In genomic region chr12:32533506-32533905, GRCh38 we compare ENCODE assay signal across 8 cellular contexts.
DNase-seq lines count a peak whose midpoint lies in the region; ATAC-seq, FAIRE-seq and TF ChIP-seq lines count a peak whose summit lies in the region.
"Not testable (repeated sequence)": the region's sequence is repeated elsewhere in the genome, so short reads cannot be mapped to it uniquely, and the experiment has no call there.

No MANE protein-coding gene starts in this region.

- ATAC-seq in left lung; upper lobe of left lung (ENCODE audit: low FRiP score in 2 of 2): not testable (repeated sequence)

- not testable (repeated sequence) for TF ChIP-seq POLR2A in endothelial cell of umbilical vein (IDR thresholded peaks at IDR 0.05; ENCODE audit: low read depth, low read length); upper lobe of left lung (IDR thresholded peaks at IDR 0.05)

- H3K9ac ChIP-seq in MM.1S (ENCODE audit: low read length) (peak overlapping the region; percentile 11; the same call in 1 of the 2 replicates), adipocyte (ENCODE audit: low read length) (peak overlapping the region; percentile 92)
- H3K9ac ChIP-seq in endothelial cell of umbilical vein (replicated peaks; ENCODE audit: extremely low read depth, insufficient read depth, low read length); skeletal muscle tissue (ENCODE audit: low read depth in 1 of 3, low read length in 3 of 3): not testable (repeated sequence)

- CTCF ChIA-PET in endothelial cell of umbilical vein (lab: Charles Lee) = interaction anchor here (0.6 to 1.5 kb wide), 14 partner anchors 12 to 168 kb away, joined by 3 to 7 read pairs (median 3); no protein-coding TSS in a partner anchor

- not testable (repeated sequence) for TF ChIP-seq EP300 in upper lobe of left lung (IDR thresholded peaks at IDR 0.05)

- H3K27me3 ChIP-seq in ACC112 (ENCODE audit: insufficient read depth, low read length); MM.1S (replicated peaks; ENCODE audit: insufficient read depth, low read length); adipocyte (replicated peaks; ENCODE audit: control insufficient read depth, insufficient read depth, low read length); endothelial cell of umbilical vein (ENCODE audit: control insufficient read depth in 2 of 2, insufficient read depth in 2 of 2, low read length in 2 of 2); left lung; osteoblast (ENCODE audit: insufficient read depth, low read length); skeletal muscle tissue (ENCODE audit: control insufficient read depth in 3 of 3, insufficient read depth in 3 of 3, low read length in 3 of 3); upper lobe of left lung: not testable (repeated sequence)

- not testable (repeated sequence) for H2AFZ ChIP-seq in ACC112 (ENCODE audit: low read length, unreplicated experiment); MM.1S (ENCODE audit: low read length); endothelial cell of umbilical vein (ENCODE audit: low read depth, low read length); osteoblast (ENCODE audit: low read length)

- dilution Hi-C loops in endothelial cell of umbilical vein (cut with MboI; ENCODE audit: extremely low pct_ligation_motif_present, low sequenced_read_pairs) = loop anchor here (10.0 kb wide), 1 partner anchor 49 kb away; no protein-coding TSS in a partner anchor

- not testable (repeated sequence) for H3K9me2 ChIP-seq in MM.1S (replicated peaks; ENCODE audit: insufficient read depth, low read length)

- not testable (repeated sequence) for H3K9me3 ChIP-seq in MM.1S (replicated peaks; ENCODE audit: insufficient read depth, low read length); adipocyte (ENCODE audit: control insufficient read depth, low read length); endothelial cell of umbilical vein (replicated peaks; ENCODE audit: control insufficient read depth, insufficient read depth, low read length); left lung; osteoblast (ENCODE audit: low read depth, low read length); skeletal muscle tissue (ENCODE audit: control insufficient read depth in 3 of 3, low read length in 3 of 3); upper lobe of left lung

- H3K79me2 ChIP-seq in ACC112 (ENCODE audit: control insufficient read depth, insufficient read depth, low read length, unreplicated experiment) = peaks cover 40% of the 10 kb centered on the region
- H3K79me2 ChIP-seq in MM.1S (ENCODE audit: low read length) = peaks cover 50% of the 10 kb centered on the region
- peaks cover 27% of the 10 kb centered on the region for H3K79me2 ChIP-seq in endothelial cell of umbilical vein (ENCODE audit: control insufficient read depth, insufficient read depth, low read length)
- H3K79me2 ChIP-seq in osteoblast (ENCODE audit: insufficient read depth, low read length) = peaks cover 12% of the 10 kb centered on the region

- not testable (repeated sequence) for H3K9me1 ChIP-seq in endothelial cell of umbilical vein (replicated peaks; ENCODE audit: control insufficient read depth, extremely low read depth, insufficient read depth, low read length)

- H3K4me3 ChIP-seq in ACC112 (ENCODE audit: low read depth, low read length) (peak overlapping the region; percentile 78), adipocyte (ENCODE audit: low read length) (peak overlapping the region; percentile 82), endothelial cell of umbilical vein (replicated peaks in 1 of 3; ENCODE audit: insufficient read depth in 1 of 3, low read depth in 1 of 3, low read length in 3 of 3) (peak overlapping the region in 1 of 3 experiments; percentile 73), skeletal muscle tissue (ENCODE audit: low read length in 3 of 3) (peak overlapping the region in 2 of 3 donors; percentile 66 to 72)
- H3K4me3 ChIP-seq in MM.1S (ENCODE audit: low read length); left lung; osteoblast (ENCODE audit: insufficient read depth, low read length); upper lobe of left lung: not testable (repeated sequence)

- intact Hi-C loops in endothelial cell of umbilical vein (cut with micrococcal nuclease); left lung (cut with DNase I): not testable (repeated sequence)

- POLR2A ChIA-PET in endothelial cell of umbilical vein (lab: Charles Lee) = interaction anchor here (0.6 kb wide), 1 partner anchor 943 kb away, joined by 3 read pairs; the partner anchor contains the start of gene DENND5B

- DNase-seq in MM.1S; adipocyte (ENCODE audit: low read depth); endothelial cell of umbilical vein (ENCODE audit: low read depth, low spot score); left lung; osteoblast (ENCODE audit: insufficient read length, low spot score, missing footprints); upper lobe of left lung: not testable (repeated sequence)

- TF ChIP-seq CTCF in MM.1S (IDR thresholded peaks at IDR 0.05; ENCODE audit: low read length); endothelial cell of umbilical vein (IDR thresholded peaks at IDR 0.05; ENCODE audit: extremely low read depth in 1 of 2, insufficient read depth in 1 of 2, low read depth in 1 of 2, low read length in 2 of 2); left lung (IDR thresholded peaks at IDR 0.05); osteoblast (IDR thresholded peaks at IDR 0.05; ENCODE audit: extremely low read depth, low read depth, low read length); upper lobe of left lung (IDR thresholded peaks at IDR 0.05): not testable (repeated sequence)

- peak overlapping the region; percentile 86 for H3K4me2 ChIP-seq in MM.1S (ENCODE audit: low read depth, low read length)
- H3K4me2 ChIP-seq in endothelial cell of umbilical vein (ENCODE audit: insufficient read depth, low read length) = peak overlapping the region; percentile 96
- H3K4me2 ChIP-seq in osteoblast (ENCODE audit: insufficient read depth, low read length) = peak overlapping the region; percentile 80

- not testable (repeated sequence) for H4K20me1 ChIP-seq in MM.1S (ENCODE audit: insufficient read depth, low read length); endothelial cell of umbilical vein (replicated peaks; ENCODE audit: control insufficient read depth, extremely low read depth, insufficient read depth, low read length); osteoblast (ENCODE audit: insufficient read depth, low read length)

- BruUV-seq in endothelial cell of umbilical vein (replicated peaks; lab: Mats Ljungman, UMichigan) = not testable (repeated sequence)

- not testable (repeated sequence) for FAIRE-seq in endothelial cell of umbilical vein (lab: Jason Lieb, UNC)

- H3K4me1 ChIP-seq in ACC112 (ENCODE audit: control insufficient read depth, insufficient read depth, low read length, unreplicated experiment) (peaks cover 25% of the 10 kb centered on the region), MM.1S (ENCODE audit: low read length) (peaks cover 23% of the 10 kb centered on the region), adipocyte (ENCODE audit: control insufficient read depth, insufficient read depth, low read length) (peaks cover 26% of the 10 kb centered on the region), endothelial cell of umbilical vein (ENCODE audit: control insufficient read depth, extremely low read depth, insufficient read depth, low read length) (peaks cover 30% of the 10 kb centered on the region), left lung (peaks cover 11 to 61% of the 10 kb centered on the region in 2 donors), osteoblast (ENCODE audit: insufficient read depth, low read length) (peaks cover 19% of the 10 kb centered on the region), skeletal muscle tissue (ENCODE audit: control insufficient read depth in 3 of 3, insufficient read depth in 3 of 3, low read length in 3 of 3) (peaks cover 20 to 22% (median 21%) of the 10 kb centered on the region in 3 donors), upper lobe of left lung (peaks cover 33 to 49% (median 45%) of the 10 kb centered on the region in 4 donors)

- H3F3A ChIP-seq in MM.1S (ENCODE audit: insufficient read depth, low read length) = peaks cover 16% of the 10 kb centered on the region; the same call in 1 of the 2 replicates

- H3K27ac ChIP-seq in ACC112 (ENCODE audit: low read depth, low read length) (peak overlapping the region; percentile 94), MM.1S (ENCODE audit: low read length) (peak overlapping the region; percentile 76; the same call in 1 of the 2 replicates), endothelial cell of umbilical vein (ENCODE audit: insufficient read depth, low read depth, low read length) (peak overlapping the region; percentile 67), left lung (peak overlapping the region; percentile 76 to 83), skeletal muscle tissue (ENCODE audit: low read depth, low read length) (peak overlapping the region; percentile 57), upper lobe of left lung (peak overlapping the region; percentile 58 to 84 (median 77))
- not testable (repeated sequence) for H3K27ac ChIP-seq in osteoblast (ENCODE audit: low read depth, low read length)

- H3K36me3 ChIP-seq in ACC112 (ENCODE audit: insufficient read depth, low read length); MM.1S (replicated peaks; ENCODE audit: insufficient read depth, low read length); adipocyte (ENCODE audit: control insufficient read depth, insufficient read depth, low read length, severe bottlenecking); endothelial cell of umbilical vein (ENCODE audit: control insufficient read depth in 2 of 2, extremely low read depth in 1 of 2, insufficient read depth in 2 of 2, low read length in 2 of 2); left lung; osteoblast (ENCODE audit: insufficient read depth, low read length); skeletal muscle tissue (ENCODE audit: control insufficient read depth in 3 of 3, insufficient read depth in 3 of 3, low read length in 3 of 3); upper lobe of left lung: not testable (repeated sequence)

- WGBS in upper lobe of left lung, 2 donors = 84 to 92% methylated on average over 10 of the region's 10 CpGs
